ENCODE assay signal across 21 cellular contexts in genomic region chr10:132110091-132110490, GRCh38. TPM values are rescaled to one million over a fixed set of nuclear protein-coding genes. Genes with fewer than 3 reads are reported as not detected.
A peak's percentile ranks its signal among the peaks of the same experiment; 100 is the strongest.
DNase-seq lines count a peak whose midpoint lies in the region; ATAC-seq and TF ChIP-seq lines count a peak whose summit lies in the region.
"Had no signal": no experiment of that assay in that cellular context is flagged by ENCODE, and none has a peak within 500 bp of the region (broad histone marks: within the 10 kb centered on the region; RNA-seq: fewer than 3 reads in every experiment).

No MANE protein-coding gene starts in this region.

- H3K4me1 ChIP-seq in left ventricle myocardium inferior (no peaks in the 10 kb centered on the region), sigmoid colon (no peaks in the 10 kb centered on the region)
- H3K4me1 ChIP-seq: vagina had no signal

- H3K27ac ChIP-seq in left ventricle myocardium inferior (replicated peaks) (no peak overlapping the region), sigmoid colon (no peak overlapping the region)
- H3K27ac ChIP-seq: vagina had no signal

- POLR2A ChIA-PET in WTC11 (lab: Charles Lee) = no interaction called here

- no peak overlapping the region for H3K27ac Mint-ChIP-seq in WTC11
- H3K27ac Mint-ChIP-seq in stimulated activated memory B cell treated with anti-CD40 and anti-IgM and Interleukin-4, amounts not matched to agents 10 μg/mL and 1 μg/mL and 100 μg/mL, for 72 hours = no peak overlapping the region
- H3K27ac Mint-ChIP-seq: CD4-positive, alpha-beta memory T cell; effector memory CD8-positive, alpha-beta T cell; GM23338; nephron progenitor cell had no signal

- H3K27me3 ChIP-seq in left ventricle myocardium inferior (ENCODE audit: low read depth) (no peaks in the 10 kb centered on the region), sigmoid colon (no peaks in the 10 kb centered on the region)
- H3K27me3 ChIP-seq: vagina had no signal

- no peaks in the 10 kb centered on the region for H3K36me3 Mint-ChIP-seq in WTC11
- no peaks in the 10 kb centered on the region for H3K36me3 Mint-ChIP-seq in stimulated activated memory B cell treated with anti-CD40 and anti-IgM and Interleukin-4, amounts not matched to agents 10 μg/mL and 1 μg/mL and 100 μg/mL, for 72 hours
- H3K36me3 Mint-ChIP-seq: CD4-positive, alpha-beta memory T cell had no signal

- 73 to 74% methylated on average over 12 of the region's 12 CpGs for WGBS in sigmoid colon, 2 donors

- no peaks in the 10 kb centered on the region for H3K27me3 Mint-ChIP-seq in WTC11 (ENCODE audit: low read depth)
- peaks cover 7% of the 10 kb centered on the region for H3K27me3 Mint-ChIP-seq in stimulated activated memory B cell treated with anti-CD40 and anti-IgM and Interleukin-4, amounts not matched to agents 10 μg/mL and 1 μg/mL and 100 μg/mL, for 72 hours

- H3K4me3 ChIP-seq in left ventricle myocardium inferior (no peak overlapping the region), sigmoid colon (no peak overlapping the region)
- H3K4me3 ChIP-seq: GM23338, vagina had no signal

- H3K4me1 Mint-ChIP-seq in WTC11 = no peaks in the 10 kb centered on the region
- H3K4me1 Mint-ChIP-seq in stimulated activated memory B cell treated with anti-CD40 and anti-IgM and Interleukin-4, amounts not matched to agents 10 μg/mL and 1 μg/mL and 100 μg/mL, for 72 hours = no peaks in the 10 kb centered on the region
- H3K4me1 Mint-ChIP-seq: CD4-positive, alpha-beta memory T cell; GM23338 had no signal

- TF ChIP-seq POLR2A in sigmoid colon (IDR thresholded peaks at IDR 0.05) = no peak

- no peak for ATAC-seq in WTC11
- no peak for ATAC-seq in GM18867 (IDR thresholded peaks at IDR 0.05; ENCODE audit: unreplicated experiment)
- no peak for ATAC-seq in stimulated activated memory B cell treated with anti-CD40 and anti-IgM and Interleukin-4, amounts not matched to agents 10 μg/mL and 1 μg/mL and 100 μg/mL, for 72 hours
- ATAC-seq: activated CD4-positive, CD25-positive, alpha-beta regulatory T cell treated with anti-CD3 and anti-CD28 coated beads, Interleukin-2, amount 50 U/mL, for 24 hours; effector memory CD8-positive, alpha-beta T cell; PC-3; stimulated activated naive CD8-positive, alpha-beta T cell treated with anti-CD3 and anti-CD28 coated beads, Interleukin-15, Interleukin-2, amounts not matched to agents 100 U/mL and 50 U/mL, for 24 hours had no signal

- CTCF ChIA-PET in WTC11 (lab: Charles Lee) = interaction anchor here (1.1 kb wide), 2 partner anchors 8 to 32 kb away, joined by 3 read pairs; no protein-coding TSS in a partner anchor

- no peak overlapping the region for H3K4me3 Mint-ChIP-seq in WTC11
- no peak overlapping the region for H3K4me3 Mint-ChIP-seq in stimulated activated memory B cell treated with anti-CD40 and anti-IgM and Interleukin-4, amounts not matched to agents 10 μg/mL and 1 μg/mL and 100 μg/mL, for 72 hours
- H3K4me3 Mint-ChIP-seq: CD4-positive, alpha-beta memory T cell; effector memory CD8-positive, alpha-beta T cell; GM23338; nephron progenitor cell had no signal

- H3K9me3 ChIP-seq in left ventricle myocardium inferior (replicated peaks) = no peaks in the 10 kb centered on the region
- no peaks in the 10 kb centered on the region for H3K9me3 ChIP-seq in sigmoid colon
- H3K9me3 ChIP-seq: vagina had no signal

- intact Hi-C loops in left ventricle myocardium inferior (cut with micrococcal nuclease) = no loop called here
- intact Hi-C loops in sigmoid colon (cut with DNase I) = no loop called here

- TF ChIP-seq EP300 in sigmoid colon (IDR thresholded peaks at IDR 0.05) = no peak

- DNase-seq in activated T-cell treated with anti-CD3 and anti-CD28 coated beads, Interleukin-2, amount 50 U/mL, for 48 hours = peak; percentile 1 to 10
- DNase-seq in activated T-cell treated with anti-CD3 and anti-CD28 coated beads for 4 hours = no peak
- peak; percentile 6 for DNase-seq in WTC11 (ENCODE audit: low spot score)
- DNase-seq in left ventricle myocardium inferior = peak; percentile 11
- DNase-seq in sigmoid colon = peak; percentile 51
- DNase-seq in LoVo (ENCODE audit: low spot score) = no peak
- DNase-seq: CD4-positive, alpha-beta memory T cell; central memory CD4-positive, alpha-beta T cell; DMS79 treated with DMSO at 0.1 percent for 48 hours; effector memory CD8-positive, alpha-beta T cell; NCI-H1417 treated with DMSO at 0.1 percent for 48 hours; NCI-H2171 treated with DMSO at 0.1 percent for 48 hours; NCI-H774; nephron progenitor cell; PC-3; stimulated activated naive CD8-positive, alpha-beta T cell treated with anti-CD3 and anti-CD28 coated beads, Interleukin-15, Interleukin-2, amounts not matched to agents 100 U/mL and 50 U/mL, for 24 hours had no signal

- H3K9me3 Mint-ChIP-seq in WTC11 = no peaks in the 10 kb centered on the region
- H3K9me3 Mint-ChIP-seq in stimulated activated memory B cell treated with anti-CD40 and anti-IgM and Interleukin-4, amounts not matched to agents 10 μg/mL and 1 μg/mL and 100 μg/mL, for 72 hours = no peaks in the 10 kb centered on the region
- H3K9me3 Mint-ChIP-seq: CD4-positive, alpha-beta memory T cell; effector memory CD8-positive, alpha-beta T cell; GM23338; nephron progenitor cell had no signal

- no peaks in the 10 kb centered on the region for H3K36me3 ChIP-seq in left ventricle myocardium inferior
- H3K36me3 ChIP-seq in sigmoid colon = no peaks in the 10 kb centered on the region
- H3K36me3 ChIP-seq: vagina had no signal

- TF ChIP-seq CTCF in WTC11 (IDR thresholded peaks at IDR 0.05) (no peak), left ventricle myocardium inferior (IDR thresholded peaks at IDR 0.05; ENCODE audit: borderline replicate concordance) (no peak), sigmoid colon (IDR thresholded peaks at IDR 0.05) (no peak)

TF ChIP-seq in WTC11, 78 proteins besides CTCF, POLR2A, EP300 and RAD21 (continues in another document):
- no peak for TF ChIP-seq CREM (CRISPR knock-in tag; IDR thresholded peaks at IDR 0.05)
- no peak for TF ChIP-seq ZNF671 (CRISPR knock-in tag; IDR thresholded peaks at IDR 0.05)
- no peak for TF ChIP-seq MLX (CRISPR knock-in tag; IDR thresholded peaks at IDR 0.05)
- no peak for TF ChIP-seq ATF3 (CRISPR knock-in tag; conservative IDR thresholded peaks at IDR 0.05)
- TF ChIP-seq HMGXB4 (CRISPR knock-in tag; IDR thresholded peaks at IDR 0.05) = no peak
- TF ChIP-seq ELF4 (CRISPR knock-in tag; IDR thresholded peaks at IDR 0.05; ENCODE audit: low read depth) = no peak
- TF ChIP-seq NFYB (CRISPR knock-in tag; conservative IDR thresholded peaks at IDR 0.05; ENCODE audit: low read depth) = no peak
- TF ChIP-seq GTF2I (CRISPR knock-in tag; conservative IDR thresholded peaks at IDR 0.05) = no peak
- TF ChIP-seq ZNF416 (CRISPR knock-in tag; IDR thresholded peaks at IDR 0.05) = no peak
- no peak for TF ChIP-seq EMX1 (CRISPR knock-in tag; IDR thresholded peaks at IDR 0.05)
- no peak for TF ChIP-seq ZBTB21 (CRISPR knock-in tag; IDR thresholded peaks at IDR 0.05; ENCODE audit: borderline replicate concordance)
- TF ChIP-seq MAX (CRISPR knock-in tag; IDR thresholded peaks at IDR 0.05) = no peak
- no peak for TF ChIP-seq SOX15 (CRISPR knock-in tag; IDR thresholded peaks at IDR 0.05)
- no peak for TF ChIP-seq ATF1 (CRISPR knock-in tag; IDR thresholded peaks at IDR 0.05)
- TF ChIP-seq ZNF423 (CRISPR knock-in tag; IDR thresholded peaks at IDR 0.05) = no peak
- TF ChIP-seq TEAD4 (CRISPR knock-in tag; IDR thresholded peaks at IDR 0.05) = no peak
- no peak for TF ChIP-seq ZBTB43 (CRISPR knock-in tag; IDR thresholded peaks at IDR 0.05)

RNA-seq across cellular contexts. Expression of gene JAKMIP3, which starts 44.3 kb away (rescaled TPM):
- total RNA-seq in WTC11 (2021) (1.2 to 1.7 TPM (median 1.4 TPM) in 3 replicates), left ventricle myocardium inferior (1.7 TPM), sigmoid colon (1 to 10 TPM in 2 of 4 donors, under 1 TPM in 2; 0.49 to 3.0 (median 0.97) TPM)
- under 1 TPM in 1 of 3 donors, not detected in 2; 0.22 TPM for polyA plus RNA-seq in sigmoid colon

Comparison
In these comparisons a context has a peak if more than half of its experiments do, and no peak if none do; other contexts are left out.
1. DNase-seq: peak in activated T-cell treated with anti-CD3 and anti-CD28 coated beads, Interleukin-2, amount 50 U/mL, for 48 hours (2 of 2), WTC11 (single experiment), left ventricle myocardium inferior (single experiment) and sigmoid colon (single experiment); none in activated T-cell treated with anti-CD3 and anti-CD28 coated beads for 4 hours (single experiment) and LoVo (single experiment).